9 cellular contexts compared by ENCODE assay signal in genomic region chr15:24971772-24972171, GRCh38. TPM values are rescaled to one million over a fixed set of nuclear protein-coding genes. Genes with fewer than 3 reads are reported as not detected.
"Had no signal": no experiment of that assay in that cellular context is flagged by ENCODE, and none has a peak within 500 bp of the region (broad histone marks: within the 10 kb centered on the region; RNA-seq: fewer than 3 reads in every experiment).

No MANE protein-coding gene starts in this region.

- H3K4me3 ChIP-seq: GM12878 had no signal

- DNase-seq: GDM1, GF-D8 had no signal

- FAIRE-seq: G401.6, GM12878, GM12891, GM12892, GM18507, GM19239 had no signal

- ATAC-seq: GM12878 had no signal

RNA-seq across cellular contexts. Expression of gene SNURF, which starts 17.0 kb away (rescaled TPM):
- total RNA-seq: G401 had no signal
